In the genomic region with DNA sequence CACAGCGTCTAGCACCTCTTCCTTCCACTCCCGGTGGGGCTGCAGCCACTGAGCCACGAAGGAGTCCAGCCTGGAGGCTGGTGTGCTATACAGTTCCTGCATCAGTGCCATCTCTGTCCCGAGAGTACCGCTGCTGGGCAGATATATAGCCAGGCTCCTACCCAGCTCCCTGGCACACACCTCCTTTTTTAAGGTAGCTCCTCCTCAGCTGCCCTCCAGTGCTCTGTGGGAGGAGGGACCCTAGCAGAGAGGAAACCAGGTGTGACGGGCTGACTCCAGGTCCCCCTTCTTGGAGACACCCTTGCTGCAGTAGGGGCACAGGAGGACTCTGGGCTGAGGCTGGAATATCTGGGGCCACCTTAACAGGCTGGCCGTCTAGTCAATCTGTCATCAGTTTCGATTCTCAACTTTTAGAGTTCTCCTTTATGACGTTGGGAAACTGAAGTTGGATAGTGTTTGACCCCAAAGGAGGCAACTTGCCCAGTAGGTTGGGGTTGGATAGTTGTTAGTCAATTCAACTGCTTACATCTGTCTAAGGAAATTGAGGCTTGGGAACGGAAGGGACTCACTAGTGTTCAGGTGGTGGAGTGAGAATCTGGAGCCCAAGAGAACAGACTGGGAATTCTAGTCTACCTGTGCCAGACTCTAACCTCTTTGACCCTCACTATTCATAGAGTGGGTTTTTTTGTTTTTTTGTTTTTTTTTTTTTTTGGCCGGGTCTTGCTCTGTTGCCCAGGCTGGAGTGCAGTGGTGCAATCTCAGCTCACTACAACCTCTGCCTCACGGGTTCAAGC, we compare ENCODE assay signal across 8 cellular contexts. TPM values are rescaled to one million over a fixed set of nuclear protein-coding genes. Genes with fewer than 3 reads are reported as not detected.
DNase-seq lines count a peak whose midpoint lies in the region; ATAC-seq and TF ChIP-seq lines count a peak whose summit lies in the region.

A gene with protein sequence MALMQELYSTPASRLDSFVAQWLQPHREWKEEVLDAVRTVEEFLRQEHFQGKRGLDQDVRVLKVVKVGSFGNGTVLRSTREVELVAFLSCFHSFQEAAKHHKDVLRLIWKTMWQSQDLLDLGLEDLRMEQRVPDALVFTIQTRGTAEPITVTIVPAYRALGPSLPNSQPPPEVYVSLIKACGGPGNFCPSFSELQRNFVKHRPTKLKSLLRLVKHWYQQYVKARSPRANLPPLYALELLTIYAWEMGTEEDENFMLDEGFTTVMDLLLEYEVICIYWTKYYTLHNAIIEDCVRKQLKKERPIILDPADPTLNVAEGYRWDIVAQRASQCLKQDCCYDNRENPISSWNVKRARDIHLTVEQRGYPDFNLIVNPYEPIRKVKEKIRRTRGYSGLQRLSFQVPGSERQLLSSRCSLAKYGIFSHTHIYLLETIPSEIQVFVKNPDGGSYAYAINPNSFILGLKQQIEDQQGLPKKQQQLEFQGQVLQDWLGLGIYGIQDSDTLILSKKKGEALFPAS (minus strand): TSS at position 386 of the 794 bp plus-strand sequence. CDS start 275 bp downstream, at position 111.

- no peak for TF ChIP-seq EP300 in sigmoid colon (IDR thresholded peaks at IDR 0.05)

- no peaks in the 10 kb centered on the region for H3K79me2 ChIP-seq in Loucy (ENCODE audit: insufficient read depth, low read length)

- H3K9ac ChIP-seq in Loucy (ENCODE audit: low read depth, low read length, poor library complexity, severe bottlenecking): no peak within 1 kb of the TSS

- H4K20me1 ChIP-seq in Loucy (ENCODE audit: insufficient read depth, low read length, poor library complexity, severe bottlenecking): no peaks in the 10 kb centered on the region

- H3K9me2 ChIP-seq in Loucy (replicated peaks; ENCODE audit: low read depth, low read length): no peaks in the 10 kb centered on the region

- H3K9me3 ChIP-seq in Loucy (ENCODE audit: insufficient read depth, low read depth, low read length) (no peaks in the 10 kb centered on the region), sigmoid colon (no peaks in the 10 kb centered on the region)

- H3K4me2 ChIP-seq in Loucy (ENCODE audit: low read depth, low read length, poor library complexity, severe bottlenecking): peak within 1 kb of the TSS; percentile 66

- peak within 1 kb of the TSS; percentile 46 for H3K4me3 ChIP-seq in Loucy (ENCODE audit: low read length, poor library complexity, severe bottlenecking)
- H3K4me3 ChIP-seq in fibroblast of the aortic adventitia (ENCODE audit: low read depth, low read length): peak within 1 kb of the TSS; percentile 45
- H3K4me3 ChIP-seq in sigmoid colon: peak within 1 kb of the TSS in 3 of 4 donors; percentile 29 to 40 (median 32)

- intact Hi-C loops in sigmoid colon (cut with DNase I): no loop called here

- ATAC-seq in GM21529 (IDR thresholded peaks at IDR 0.05; ENCODE audit: unreplicated experiment): peak; percentile 71
- ATAC-seq in HG03565 (IDR thresholded peaks at IDR 0.05; ENCODE audit: unreplicated experiment): no peak

- H3K27ac ChIP-seq in sigmoid colon: peak within 1 kb of the TSS in 2 of 4 donors; percentile 27 to 39

- 10 to 17% methylated on average over 12 of the region's 12 CpGs for WGBS in sigmoid colon, 2 donors

- H2AFZ ChIP-seq in Loucy (ENCODE audit: low read length): peak within 1 kb of the TSS; percentile 26; the same call in 1 of the 2 replicates

- H3F3A ChIP-seq in Loucy (ENCODE audit: low read depth): no peaks in the 10 kb centered on the region

- no peaks in the 10 kb centered on the region for H3K36me3 ChIP-seq in Loucy (ENCODE audit: insufficient read depth, low read length)
- H3K36me3 ChIP-seq in sigmoid colon: no peaks in the 10 kb centered on the region

- DNase-seq in COLO829 (ENCODE audit: low spot score) (peak; percentile 41), activated T-cell treated with anti-CD3 and anti-CD28 coated beads for 24 hours (ENCODE audit: low read depth) (peak; percentile 28), fibroblast of the aortic adventitia (ENCODE audit: low read depth) (peak; percentile 43), sigmoid colon (no peak), DMS79 (lab: John Stamatoyannopoulos, UW) (no peak)

- H3K27me3 ChIP-seq in Loucy (ENCODE audit: insufficient read depth, low read length, poor library complexity, severe bottlenecking): peaks cover 64% of the 10 kb centered on the region
- H3K27me3 ChIP-seq in sigmoid colon: peaks cover 0 to 29% (median 0%) of the 10 kb centered on the region in 3 donors

- TF ChIP-seq POLR2A in sigmoid colon (IDR thresholded peaks at IDR 0.05): peak in 1 of 2 donors; percentile 25

- TF ChIP-seq CTCF in Loucy (conservative IDR thresholded peaks at IDR 0.05; ENCODE audit: low read length): no peak
- TF ChIP-seq CTCF in fibroblast of the aortic adventitia (IDR thresholded peaks at IDR 0.05; ENCODE audit: insufficient read depth, low read length): no peak
- no peak for TF ChIP-seq CTCF in sigmoid colon (IDR thresholded peaks at IDR 0.05)

- H3K4me1 ChIP-seq in Loucy (ENCODE audit: insufficient read depth, low read length, poor library complexity, severe bottlenecking) (peaks cover 7% of the 10 kb centered on the region), sigmoid colon (no peaks in the 10 kb centered on the region)

RNA-seq across cellular contexts. Expression of the gene that starts here (rescaled TPM):
- total RNA-seq in fibroblast of the aortic adventitia (ENCODE audit: low replicate concordance) (0.33 TPM in 1 of 2 replicates, not detected in the other), sigmoid colon (under 1 TPM in 2 of 4 donors, not detected in 2; under 0.01 to 0.41 TPM)
- polyA plus RNA-seq in sigmoid colon: 10 to 100 TPM; 10.8 to 57.6 (median 15.8) TPM

Comparison
In these comparisons a context has a peak if more than half of its experiments do, and no peak if none do; other contexts are left out.
1. Peak in DNase-seq and H3K4me3 ChIP-seq in fibroblast of the aortic adventitia; RNA of the gene not detected or under 1 TPM.
2. DNase-seq: peak in COLO829 (single experiment) and activated T-cell treated with anti-CD3 and anti-CD28 coated beads for 24 hours (single experiment); none in sigmoid colon (single experiment) and DMS79 (single experiment).
3. Peak in every context shown above with its lines, with median percentiles within 50 percentile points of each other: H3K4me3 ChIP-seq.